31 cellular contexts compared by ENCODE assay signal in the genomic region with DNA sequence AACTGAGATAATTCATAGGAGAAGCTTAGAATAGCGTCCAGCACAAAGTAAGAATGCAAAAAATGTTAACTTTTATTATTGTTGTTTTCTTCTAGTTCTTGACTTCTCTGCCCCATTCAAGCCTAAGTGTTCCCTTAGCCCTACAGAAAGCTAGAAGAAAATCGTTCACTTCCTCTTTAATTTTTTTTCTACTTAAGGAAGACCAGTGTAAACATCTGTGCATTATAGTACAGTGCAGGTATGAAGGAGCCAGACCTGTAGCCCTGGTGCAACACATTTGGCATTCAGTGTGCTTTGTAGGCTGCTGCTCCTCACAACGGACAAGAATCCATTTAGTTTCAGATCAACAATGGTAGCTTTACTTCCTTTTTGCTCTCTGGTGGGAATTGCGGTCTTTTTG.
DNase-seq lines count a peak whose midpoint lies in the region; ATAC-seq and TF ChIP-seq lines count a peak whose summit lies in the region.
"Had no signal": no experiment of that assay in that cellular context is flagged by ENCODE, and none has a peak within 500 bp of the region (broad histone marks: within the 10 kb centered on the region; RNA-seq: fewer than 3 reads in every experiment).

No MANE protein-coding gene starts in this region.

- H3K79me1 ChIP-seq in trophoblast cell (ENCODE audit: low read length) = peaks cover 10% of the 10 kb centered on the region

- H3K23ac ChIP-seq in trophoblast cell (ENCODE audit: low read length) = no peak overlapping the region

- H3K4me1 ChIP-seq in GM23338 (ENCODE audit: insufficient read depth) = no peaks in the 10 kb centered on the region
- H3K4me1 ChIP-seq in RWPE2 (ENCODE audit: insufficient read depth, poor library complexity, severe bottlenecking) = peaks cover 33% of the 10 kb centered on the region
- peaks cover 0 to 6% of the 10 kb centered on the region in 2 experiments for H3K4me1 ChIP-seq in trophoblast cell (ENCODE audit: control insufficient read depth in 1 of 2, insufficient read depth in 2 of 2, low read length in 2 of 2)
- H3K4me1 ChIP-seq: heart left ventricle, uterus had no signal

- no peak overlapping the region for H4K91ac ChIP-seq in trophoblast cell (ENCODE audit: low read depth, low read length)

- H3K9me3 Mint-ChIP-seq in GM23338 = peaks cover 11% of the 10 kb centered on the region; the same call in 2 of the 3 replicates
- H3K9me3 Mint-ChIP-seq in activated T-cell treated with anti-CD3 and anti-CD28 coated beads, Interleukin-2, amount 50 U/mL, for 72 hours = peaks cover 2 to 6% of the 10 kb centered on the region in 2 donors
- H3K9me3 Mint-ChIP-seq: natural killer cell had no signal

- no peak overlapping the region for H3K27ac Mint-ChIP-seq in GM23338
- no peak overlapping the region for H3K27ac Mint-ChIP-seq in activated T-cell treated with anti-CD3 and anti-CD28 coated beads, Interleukin-2, amount 50 U/mL, for 72 hours
- H3K27ac Mint-ChIP-seq: activated CD4-positive, alpha-beta T cell treated with anti-CD3 and anti-CD28 coated beads, Interleukin-2, amount 10 ng/mL, durations not matched to agents 24 days and 14 days; activated naive CD8-positive, alpha-beta T cell; CD8-positive, alpha-beta memory T cell; endodermal cell; natural killer cell; stimulated activated naive CD8-positive, alpha-beta T cell treated with anti-CD3 and anti-CD28 coated beads, Interleukin-15, Interleukin-2, amounts not matched to agents 100 ng/mL and 50 ng/mL, for 24 hours; WTC11 had no signal

- no peak overlapping the region for H2AK5ac ChIP-seq in trophoblast cell (ENCODE audit: low read length)

- H3K27me3 Mint-ChIP-seq in GM23338 (ENCODE audit: insufficient read depth, low read depth, poor library complexity) = no peaks in the 10 kb centered on the region
- H3K27me3 Mint-ChIP-seq in activated T-cell treated with anti-CD3 and anti-CD28 coated beads, Interleukin-2, amount 50 U/mL, for 72 hours (ENCODE audit: low read depth) = peaks cover 41% of the 10 kb centered on the region

- no peak overlapping the region for H4K12ac ChIP-seq in trophoblast cell (ENCODE audit: low read depth, low read length)

- no peak overlapping the region for H3K9ac ChIP-seq in trophoblast cell (ENCODE audit: low read length)

- H4K8ac ChIP-seq in trophoblast cell (ENCODE audit: low read depth, low read length) = no peak overlapping the region

- H3K36me3 ChIP-seq in GM23338 (ENCODE audit: insufficient read depth) (no peaks in the 10 kb centered on the region), RWPE2 (ENCODE audit: low read depth) (no peaks in the 10 kb centered on the region), trophoblast cell (ENCODE audit: control insufficient read depth in 1 of 2, insufficient read depth in 2 of 2, low read length in 2 of 2) (no peaks in the 10 kb centered on the region)
- H3K36me3 ChIP-seq: heart left ventricle, thoracic aorta, uterus had no signal

- H3F3A ChIP-seq in GM23338 (replicated peaks; ENCODE audit: low read depth) = no peaks in the 10 kb centered on the region

- no peaks in the 10 kb centered on the region for H4K20me1 ChIP-seq in GM23338 (replicated peaks; ENCODE audit: insufficient read depth)

- no peak overlapping the region for H3K4me2 ChIP-seq in GM23338
- H3K4me2 ChIP-seq in trophoblast cell (ENCODE audit: low read length) = no peak overlapping the region

- ATAC-seq in GM23338 (no peak), RWPE2 (ENCODE audit: low read depth) (no peak), HG02759 (IDR thresholded peaks at IDR 0.05; ENCODE audit: unreplicated experiment) (no peak)
- no peak for ATAC-seq in activated T-cell treated with anti-CD3 and anti-CD28 coated beads, Interleukin-2, amount 50 U/mL, for 72 hours (replicated peaks in 1 of 2)
- ATAC-seq: esophagus mucosa, heart left ventricle, natural killer cell, Panc1, WTC11 had no signal

- H2BK120ac ChIP-seq in trophoblast cell (ENCODE audit: insufficient read depth, low read length, poor library complexity) = no peak overlapping the region

- no peak overlapping the region for H3K18ac ChIP-seq in trophoblast cell (ENCODE audit: low read length)

- no peaks in the 10 kb centered on the region for H3K27me3 ChIP-seq in GM23338 (ENCODE audit: insufficient read depth)
- H3K27me3 ChIP-seq in RWPE2 (ENCODE audit: insufficient read depth, poor library complexity, severe bottlenecking) = no peaks in the 10 kb centered on the region
- no peaks in the 10 kb centered on the region for H3K27me3 ChIP-seq in trophoblast cell (ENCODE audit: insufficient read depth, low read length)
- H3K27me3 ChIP-seq: heart left ventricle, uterus had no signal

- H3K4me3 ChIP-seq in GM23338 (no peak overlapping the region), RWPE2 (ENCODE audit: severe bottlenecking) (no peak overlapping the region), trophoblast cell (ENCODE audit: low read depth, low read length) (no peak overlapping the region)
- H3K4me3 ChIP-seq: heart left ventricle, thoracic aorta, uterus had no signal

- peaks cover 3% of the 10 kb centered on the region; the same call in 1 of the 3 replicates for H3K36me3 Mint-ChIP-seq in GM23338 (ENCODE audit: low read depth)
- peaks cover 0 to 3% of the 10 kb centered on the region in 2 donors for H3K36me3 Mint-ChIP-seq in activated T-cell treated with anti-CD3 and anti-CD28 coated beads, Interleukin-2, amount 50 U/mL, for 72 hours (ENCODE audit: insufficient read depth in 2 of 2)
- H3K36me3 Mint-ChIP-seq: CD8-positive, alpha-beta memory T cell; natural killer cell had no signal

- no peak overlapping the region for H2BK5ac ChIP-seq in trophoblast cell (ENCODE audit: low read depth, low read length, poor library complexity)

- no peak overlapping the region for H3K4me3 Mint-ChIP-seq in GM23338
- H3K4me3 Mint-ChIP-seq in activated T-cell treated with anti-CD3 and anti-CD28 coated beads, Interleukin-2, amount 50 U/mL, for 72 hours = no peak overlapping the region
- H3K4me3 Mint-ChIP-seq: activated CD4-positive, alpha-beta T cell treated with anti-CD3 and anti-CD28 coated beads, Interleukin-2, amount 10 ng/mL, durations not matched to agents 24 days and 14 days; activated naive CD8-positive, alpha-beta T cell; CD8-positive, alpha-beta memory T cell; endodermal cell; natural killer cell; stimulated activated naive CD8-positive, alpha-beta T cell treated with anti-CD3 and anti-CD28 coated beads, Interleukin-15, Interleukin-2, amounts not matched to agents 100 ng/mL and 50 ng/mL, for 24 hours; WTC11 had no signal

- no peak for TF ChIP-seq CTCF in GM23338 (conservative IDR thresholded peaks at IDR 0.05; ENCODE audit: low read depth in 2 of 2)
- no peak for TF ChIP-seq CTCF in RWPE2 (IDR thresholded peaks at IDR 0.05; ENCODE audit: poor library complexity, severe bottlenecking)

- H3K4me1 Mint-ChIP-seq in GM23338 = no peaks in the 10 kb centered on the region
- no peaks in the 10 kb centered on the region for H3K4me1 Mint-ChIP-seq in activated T-cell treated with anti-CD3 and anti-CD28 coated beads, Interleukin-2, amount 50 U/mL, for 72 hours (ENCODE audit: low read depth)
- H3K4me1 Mint-ChIP-seq: activated CD4-positive, alpha-beta T cell treated with anti-CD3 and anti-CD28 coated beads, Interleukin-2, amount 10 ng/mL, durations not matched to agents 24 days and 14 days; CD8-positive, alpha-beta memory T cell; endodermal cell; natural killer cell; WTC11 had no signal

- H3K27ac ChIP-seq in GM23338 (ENCODE audit: low read depth) (no peak overlapping the region), RWPE2 (ENCODE audit: poor library complexity, severe bottlenecking) (peak overlapping the region; percentile 75), epithelial cell of prostate (peak overlapping the region; percentile 62), trophoblast cell (ENCODE audit: low read depth, low read length) (no peak overlapping the region)
- H3K27ac ChIP-seq: heart left ventricle, thoracic aorta, uterus had no signal

- H2BK12ac ChIP-seq in trophoblast cell (ENCODE audit: low read length) = no peak overlapping the region

- WGBS in trophoblast cell (ENCODE audit: extremely low coverage, insufficient coverage, insufficient read length) = no CpG with 5 or more reads among the region's 4 CpGs

- H3K9me3 ChIP-seq in RWPE2 (ENCODE audit: severe bottlenecking) (no peaks in the 10 kb centered on the region), trophoblast cell (ENCODE audit: insufficient read depth, low read depth, low read length) (peaks cover 2% of the 10 kb centered on the region)

- H3K79me2 ChIP-seq in GM23338 (replicated peaks; ENCODE audit: insufficient read depth) (no peaks in the 10 kb centered on the region), trophoblast cell (ENCODE audit: control insufficient read depth, insufficient read depth, low read length, poor library complexity) (no peaks in the 10 kb centered on the region)

- no peaks in the 10 kb centered on the region; the same call in 1 of the 2 replicates for H3K9me2 ChIP-seq in GM23338 (ENCODE audit: insufficient read depth)

- no peak for DNase-seq in GM23338 (ENCODE audit: low spot score)
- no peak for DNase-seq in RWPE2 (ENCODE audit: low spot score)
- DNase-seq in epithelial cell of prostate (ENCODE audit: low read depth, low spot score) = no peak
- DNase-seq in trophoblast cell = peak; percentile 47 to 66
- DNase-seq in stimulated activated CD4-positive, alpha-beta T cell treated with anti-CD3 and anti-CD28 coated beads, Interleukin-15, amount 100 ng/mL, for 24 hours = no peak
- no peak for DNase-seq in activated T-cell treated with anti-CD3 and anti-CD28 coated beads, Interleukin-2, amount 50 U/mL, for 72 hours
- DNase-seq: activated CD4-positive, alpha-beta T cell treated with anti-CD3 and anti-CD28 coated beads, Interleukin-2, amount 10 ng/mL, durations not matched to agents 24 days and 14 days; activated CD8-positive, alpha-beta memory T cell treated with anti-CD3 and anti-CD28 coated beads for 24 hours; activated T-cell treated with anti-CD3 and anti-CD28 coated beads for 4 hours; caudate nucleus; CD8-positive, alpha-beta memory T cell; DMS 273 treated with DMSO at 0.1 percent for 48 hours; endodermal cell; heart left ventricle; KBM-7; natural killer cell; NCI-H2029; NCI-H526; NK-92 treated with Interleukin-12 subunit alpha and Interleukin-12 subunit beta, amount 100 ng/mL, for 24 hours; occipital lobe; SIG-M5; small intestine; stimulated activated CD4-positive, alpha-beta T cell treated with anti-CD3 and anti-CD28 coated beads, Interleukin-2, amount 100 ng/mL, for 24 hours; uterus had no signal

- H3K14ac ChIP-seq in trophoblast cell (ENCODE audit: low read length) = no peak overlapping the region

- H2AFZ ChIP-seq in GM23338 (peak overlapping the region; percentile 29; the same call in 1 of the 2 replicates), trophoblast cell (ENCODE audit: insufficient read depth, low read length, poor library complexity) (no peak overlapping the region)

- H3K4ac ChIP-seq in trophoblast cell (ENCODE audit: low read depth, low read length) = no peak overlapping the region

Comparison
In these comparisons a context has a peak if more than half of its experiments do, and no peak if none do; other contexts are left out.
1. DNase-seq: peak in trophoblast cell (2 of 2); none in GM23338 (single experiment), RWPE2 (single experiment), epithelial cell of prostate (single experiment), stimulated activated CD4-positive, alpha-beta T cell treated with anti-CD3 and anti-CD28 coated beads, Interleukin-15, amount 100 ng/mL, for 24 hours (single experiment) and activated T-cell treated with anti-CD3 and anti-CD28 coated beads, Interleukin-2, amount 50 U/mL, for 72 hours (0 of 2).
2. H3K27ac ChIP-seq: peak in RWPE2 (single experiment) and epithelial cell of prostate (single experiment); none in GM23338 (single experiment) and trophoblast cell (single experiment).